ENCODE assay signal across 1 cellular context in the genomic region with DNA sequence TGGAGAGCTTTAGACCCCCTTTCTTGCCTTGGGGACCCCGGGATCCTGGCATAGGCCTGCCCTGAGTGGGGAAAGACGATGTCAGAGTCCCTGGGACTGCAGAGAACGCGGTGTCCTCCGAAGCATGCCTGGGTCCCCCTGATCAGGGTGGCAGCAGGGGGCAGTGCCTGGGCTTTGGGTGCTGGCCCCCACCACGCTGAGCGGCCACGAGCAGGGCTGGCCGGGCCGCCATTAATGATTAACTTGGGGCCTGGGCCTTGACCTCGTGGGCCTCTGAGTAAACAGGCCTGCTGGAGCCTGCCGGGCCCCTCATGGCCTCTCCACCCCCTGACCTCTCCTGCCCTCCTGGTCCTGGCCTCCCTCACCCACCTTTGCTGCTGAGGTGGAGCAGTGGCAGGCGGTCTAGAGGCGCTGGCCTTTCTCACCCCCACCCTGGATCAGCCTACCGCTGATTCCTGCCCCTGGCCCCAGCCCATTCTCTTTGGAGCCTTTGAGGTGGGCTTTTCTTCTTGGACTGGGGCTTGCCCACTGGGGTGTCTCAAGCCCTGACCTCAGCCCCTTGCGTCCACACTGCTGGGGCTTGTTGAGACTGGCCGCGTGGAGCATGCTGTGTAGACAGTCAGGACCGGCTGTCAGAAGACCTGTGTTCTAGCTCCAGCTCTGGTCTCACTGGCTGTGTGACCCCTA.
TF ChIP-seq lines count a peak whose summit lies in the region.

No MANE protein-coding gene starts in this region.

TF ChIP-seq in HepG2, 621 proteins besides CTCF, POLR2A, EP300 and RAD21 (continued from another document and continues in another):
- TF ChIP-seq ZBTB33 (CRISPR knock-in tag; IDR thresholded peaks at IDR 0.05) (peak; percentile 78), CBFB (CRISPR knock-in tag; IDR thresholded peaks at IDR 0.05) (peak; percentile 92), ZNF224 (CRISPR knock-in tag; IDR thresholded peaks at IDR 0.05) (peak; percentile 83; the same call in 1 of the 2 replicates), TBL1XR1 (IDR thresholded peaks at IDR 0.05; ENCODE audit: borderline replicate concordance, low read length, partially characterized antibody) (peak; percentile 86), IRF2 (CRISPR knock-in tag; IDR thresholded peaks at IDR 0.05) (peak; percentile 96), ZNF136 (CRISPR knock-in tag; IDR thresholded peaks at IDR 0.05; ENCODE audit: low read depth) (0 out of 2 replicates have a peak, but pooled peaks have one; percentile 14), EED (CRISPR knock-in tag; IDR thresholded peaks at IDR 0.05) (peak; percentile 23; the same call in 1 of the 2 replicates), KDM5A (IDR thresholded peaks at IDR 0.05; ENCODE audit: borderline replicate concordance, low read length) (no peak), BRF2 (CRISPR knock-in tag; IDR thresholded peaks at IDR 0.05) (peak; percentile 49; the same call in 1 of the 2 replicates), MEF2D (CRISPR knock-in tag; IDR thresholded peaks at IDR 0.05) (peak; percentile 87), MYNN (CRISPR knock-in tag; IDR thresholded peaks at IDR 0.05; ENCODE audit: low read depth) (no peak), RBAK (CRISPR knock-in tag; IDR thresholded peaks at IDR 0.05) (no peak), ZNF724P (CRISPR knock-in tag; IDR thresholded peaks at IDR 0.05; ENCODE audit: borderline replicate concordance) (0 out of 2 replicates have a peak, but pooled peaks have one; percentile 3), FLYWCH1 (CRISPR knock-in tag; IDR thresholded peaks at IDR 0.05) (peak; percentile 1; the same call in 1 of the 2 replicates), RORA (CRISPR knock-in tag; IDR thresholded peaks at IDR 0.05) (no peak), ZKSCAN8 (CRISPR knock-in tag; IDR thresholded peaks at IDR 0.05; ENCODE audit: borderline replicate concordance) (no peak), ZNF343 (CRISPR knock-in tag; IDR thresholded peaks at IDR 0.05) (peak; percentile 90), ATF7 (IDR thresholded peaks at IDR 0.05) (no peak), ATF7 (CRISPR knock-in tag; IDR thresholded peaks at IDR 0.05) (no peak), KMT2A (CRISPR knock-in tag; IDR thresholded peaks at IDR 0.05) (peak; percentile 37; the same call in 1 of the 2 replicates), PHF20 (CRISPR knock-in tag; IDR thresholded peaks at IDR 0.05) (peak; percentile 42; the same call in 1 of the 2 replicates), KAT7 (CRISPR knock-in tag; IDR thresholded peaks at IDR 0.05; ENCODE audit: borderline replicate concordance) (peak; percentile 87), JUND (CRISPR knock-in tag; IDR thresholded peaks at IDR 0.05) (peak; percentile 68; the same call in 1 of the 2 replicates), ZNF703 (CRISPR knock-in tag; IDR thresholded peaks at IDR 0.05; ENCODE audit: borderline replicate concordance) (peak; percentile 95; the same call in 1 of the 2 replicates), FOSL2 (CRISPR knock-in tag; IDR thresholded peaks at IDR 0.05) (peak; percentile 80), KDM1A (CRISPR knock-in tag; IDR thresholded peaks at IDR 0.05) (0 out of 2 replicates have a peak, but pooled peaks have one; percentile 22), NR2F2 (IDR thresholded peaks at IDR 0.05; ENCODE audit: borderline replicate concordance, low read depth) (peak; percentile 100), ARID5B (CRISPR knock-in tag; IDR thresholded peaks at IDR 0.05) (peak; percentile 94), ZNF768 (CRISPR knock-in tag; IDR thresholded peaks at IDR 0.05) (peak; percentile 58)
- TF ChIP-seq, protein P1, sequence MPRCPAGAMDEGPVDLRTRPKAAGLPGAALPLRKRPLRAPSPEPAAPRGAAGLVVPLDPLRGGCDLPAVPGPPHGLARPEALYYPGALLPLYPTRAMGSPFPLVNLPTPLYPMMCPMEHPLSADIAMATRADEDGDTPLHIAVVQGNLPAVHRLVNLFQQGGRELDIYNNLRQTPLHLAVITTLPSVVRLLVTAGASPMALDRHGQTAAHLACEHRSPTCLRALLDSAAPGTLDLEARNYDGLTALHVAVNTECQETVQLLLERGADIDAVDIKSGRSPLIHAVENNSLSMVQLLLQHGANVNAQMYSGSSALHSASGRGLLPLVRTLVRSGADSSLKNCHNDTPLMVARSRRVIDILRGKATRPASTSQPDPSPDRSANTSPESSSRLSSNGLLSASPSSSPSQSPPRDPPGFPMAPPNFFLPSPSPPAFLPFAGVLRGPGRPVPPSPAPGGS (CRISPR knock-in tag; IDR thresholded peaks at IDR 0.05): peak; percentile 60; the same call in 1 of the 2 replicates
- TF ChIP-seq, protein P2, sequence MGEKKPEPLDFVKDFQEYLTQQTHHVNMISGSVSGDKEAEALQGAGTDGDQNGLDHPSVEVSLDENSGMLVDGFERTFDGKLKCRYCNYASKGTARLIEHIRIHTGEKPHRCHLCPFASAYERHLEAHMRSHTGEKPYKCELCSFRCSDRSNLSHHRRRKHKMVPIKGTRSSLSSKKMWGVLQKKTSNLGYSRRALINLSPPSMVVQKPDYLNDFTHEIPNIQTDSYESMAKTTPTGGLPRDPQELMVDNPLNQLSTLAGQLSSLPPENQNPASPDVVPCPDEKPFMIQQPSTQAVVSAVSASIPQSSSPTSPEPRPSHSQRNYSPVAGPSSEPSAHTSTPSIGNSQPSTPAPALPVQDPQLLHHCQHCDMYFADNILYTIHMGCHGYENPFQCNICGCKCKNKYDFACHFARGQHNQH (CRISPR knock-in tag; IDR thresholded peaks at IDR 0.05): peak; percentile 96
- TF ChIP-seq, protein P3, sequence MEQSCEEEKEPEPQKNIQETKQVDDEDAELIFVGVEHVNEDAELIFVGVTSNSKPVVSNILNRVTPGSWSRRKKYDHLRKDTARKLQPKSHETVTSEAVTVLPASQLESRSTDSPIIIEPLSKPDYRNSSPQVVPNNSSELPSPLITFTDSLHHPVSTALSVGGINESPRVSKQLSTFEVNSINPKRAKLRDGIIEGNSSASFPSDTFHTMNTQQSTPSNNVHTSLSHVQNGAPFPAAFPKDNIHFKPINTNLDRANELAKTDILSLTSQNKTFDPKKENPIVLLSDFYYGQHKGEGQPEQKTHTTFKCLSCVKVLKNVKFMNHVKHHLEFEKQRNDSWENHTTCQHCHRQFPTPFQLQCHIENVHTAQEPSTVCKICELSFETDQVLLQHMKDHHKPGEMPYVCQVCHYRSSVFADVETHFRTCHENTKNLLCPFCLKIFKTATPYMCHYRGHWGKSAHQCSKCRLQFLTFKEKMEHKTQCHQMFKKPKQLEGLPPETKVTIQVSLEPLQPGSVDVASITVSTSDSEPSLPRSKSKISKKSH (CRISPR knock-in tag; IDR thresholded peaks at IDR 0.05; ENCODE audit: borderline replicate concordance): peak; percentile 67; the same call in 1 of the 2 replicates
- TF ChIP-seq, protein P4, sequence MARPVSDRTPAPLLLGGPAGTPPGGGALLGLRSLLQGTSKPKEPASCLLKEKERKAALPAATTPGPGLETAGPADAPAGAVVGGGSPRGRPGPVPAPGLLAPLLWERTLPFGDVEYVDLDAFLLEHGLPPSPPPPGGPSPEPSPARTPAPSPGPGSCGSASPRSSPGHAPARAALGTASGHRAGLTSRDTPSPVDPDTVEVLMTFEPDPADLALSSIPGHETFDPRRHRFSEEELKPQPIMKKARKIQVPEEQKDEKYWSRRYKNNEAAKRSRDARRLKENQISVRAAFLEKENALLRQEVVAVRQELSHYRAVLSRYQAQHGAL (CRISPR knock-in tag; IDR thresholded peaks at IDR 0.05; ENCODE audit: not compliant biosample characterization): no peak
- TF ChIP-seq, protein P5, sequence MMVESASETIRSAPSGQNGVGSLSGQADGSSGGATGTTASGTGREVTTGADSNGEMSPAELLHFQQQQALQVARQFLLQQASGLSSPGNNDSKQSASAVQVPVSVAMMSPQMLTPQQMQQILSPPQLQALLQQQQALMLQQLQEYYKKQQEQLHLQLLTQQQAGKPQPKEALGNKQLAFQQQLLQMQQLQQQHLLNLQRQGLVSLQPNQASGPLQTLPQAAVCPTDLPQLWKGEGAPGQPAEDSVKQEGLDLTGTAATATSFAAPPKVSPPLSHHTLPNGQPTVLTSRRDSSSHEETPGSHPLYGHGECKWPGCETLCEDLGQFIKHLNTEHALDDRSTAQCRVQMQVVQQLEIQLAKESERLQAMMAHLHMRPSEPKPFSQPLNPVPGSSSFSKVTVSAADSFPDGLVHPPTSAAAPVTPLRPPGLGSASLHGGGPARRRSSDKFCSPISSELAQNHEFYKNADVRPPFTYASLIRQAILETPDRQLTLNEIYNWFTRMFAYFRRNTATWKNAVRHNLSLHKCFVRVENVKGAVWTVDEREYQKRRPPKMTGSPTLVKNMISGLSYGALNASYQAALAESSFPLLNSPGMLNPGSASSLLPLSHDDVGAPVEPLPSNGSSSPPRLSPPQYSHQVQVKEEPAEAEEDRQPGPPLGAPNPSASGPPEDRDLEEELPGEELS (CRISPR knock-in tag; IDR thresholded peaks at IDR 0.05): peak; percentile 96
- TF ChIP-seq, protein P6, sequence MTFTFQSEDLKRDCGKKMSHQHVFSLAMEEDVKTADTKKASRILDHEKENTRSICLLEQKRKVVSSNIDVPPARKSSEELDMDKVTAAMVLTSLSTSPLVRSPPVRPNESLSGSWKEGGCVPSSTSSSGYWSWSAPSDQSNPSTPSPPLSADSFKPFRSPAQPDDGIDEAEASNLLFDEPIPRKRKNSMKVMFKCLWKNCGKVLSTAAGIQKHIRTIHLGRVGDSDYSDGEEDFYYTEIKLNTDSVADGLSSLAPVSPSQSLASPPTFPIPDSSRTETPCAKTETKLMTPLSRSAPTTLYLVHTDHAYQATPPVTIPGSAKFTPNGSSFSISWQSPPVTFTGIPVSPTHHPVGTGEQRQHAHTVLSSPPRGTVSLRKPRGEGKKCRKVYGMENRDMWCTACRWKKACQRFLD (CRISPR knock-in tag; IDR thresholded peaks at IDR 0.05; ENCODE audit: borderline replicate concordance): no peak; the same call in 1 of the 2 replicates
- TF ChIP-seq, protein P7, sequence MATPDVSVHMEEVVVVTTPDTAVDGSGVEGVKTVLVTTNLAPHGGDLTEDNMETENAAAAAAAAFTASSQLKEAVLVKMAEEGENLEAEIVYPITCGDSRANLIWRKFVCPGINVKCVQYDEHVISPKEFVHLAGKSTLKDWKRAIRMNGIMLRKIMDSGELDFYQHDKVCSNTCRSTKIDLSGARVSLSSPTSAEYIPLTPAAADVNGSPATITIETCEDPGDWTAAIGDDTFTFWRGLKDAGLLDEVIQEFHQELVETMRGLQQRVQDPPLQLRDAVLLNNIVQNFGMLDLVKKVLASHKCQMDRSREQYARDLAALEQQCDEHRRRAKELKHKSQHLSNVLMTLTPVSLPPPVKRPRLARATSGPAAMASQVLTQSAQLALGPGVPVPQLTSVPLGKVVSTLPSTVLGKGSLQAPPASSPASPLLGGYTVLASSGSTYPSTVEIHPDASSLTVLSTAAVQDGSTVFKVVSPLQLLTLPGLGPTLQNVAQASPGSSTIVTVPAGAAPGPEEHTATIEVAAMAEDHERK (CRISPR knock-in tag; IDR thresholded peaks at IDR 0.05; ENCODE audit: low read depth): no peak
- TF ChIP-seq, protein P8, sequence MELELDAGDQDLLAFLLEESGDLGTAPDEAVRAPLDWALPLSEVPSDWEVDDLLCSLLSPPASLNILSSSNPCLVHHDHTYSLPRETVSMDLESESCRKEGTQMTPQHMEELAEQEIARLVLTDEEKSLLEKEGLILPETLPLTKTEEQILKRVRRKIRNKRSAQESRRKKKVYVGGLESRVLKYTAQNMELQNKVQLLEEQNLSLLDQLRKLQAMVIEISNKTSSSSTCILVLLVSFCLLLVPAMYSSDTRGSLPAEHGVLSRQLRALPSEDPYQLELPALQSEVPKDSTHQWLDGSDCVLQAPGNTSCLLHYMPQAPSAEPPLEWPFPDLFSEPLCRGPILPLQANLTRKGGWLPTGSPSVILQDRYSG (CRISPR knock-in tag; IDR thresholded peaks at IDR 0.05): no peak
